ENCODE assay signal across 2 cellular contexts in the genomic region with DNA sequence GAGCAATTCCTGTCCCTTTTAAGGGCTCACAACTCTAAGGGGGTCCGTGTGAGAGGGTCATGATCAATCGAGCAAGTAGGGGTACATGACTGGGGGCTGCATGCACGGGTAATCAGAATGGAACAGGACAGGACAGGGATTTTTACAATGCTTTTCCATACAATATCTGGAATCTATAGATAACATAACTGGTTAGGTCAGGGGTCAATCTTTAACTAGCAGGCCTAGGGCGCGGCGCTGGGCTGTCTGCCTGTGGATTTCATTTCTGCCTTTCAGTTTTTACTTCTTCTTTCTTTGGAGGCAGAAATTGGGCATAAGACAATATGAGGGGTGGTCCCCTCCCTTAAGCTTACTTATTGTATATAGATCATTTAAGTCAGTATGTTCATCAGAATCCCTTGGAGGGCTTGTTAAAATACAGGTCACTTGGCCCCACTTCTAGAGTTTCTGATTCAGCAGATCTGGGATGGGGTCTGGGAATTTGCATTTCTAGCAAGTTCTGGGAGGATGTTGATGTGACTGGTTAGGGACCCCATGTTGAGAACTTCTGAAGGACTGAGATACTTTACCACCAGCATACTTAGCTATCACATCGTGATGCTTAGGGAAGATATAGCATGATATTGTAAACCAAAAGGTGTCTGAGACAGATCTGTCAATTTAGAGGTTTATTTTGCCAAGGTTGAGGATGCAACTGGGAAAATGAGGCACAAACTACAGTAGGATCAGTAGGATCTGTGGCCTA.
TF ChIP-seq lines count a peak whose summit lies in the region.

No MANE protein-coding gene starts in this region.

TF ChIP-seq in GM23338, 12 proteins besides CTCF, POLR2A, EP300 and RAD21 (continues in another document):
- TF ChIP-seq, protein P1, sequence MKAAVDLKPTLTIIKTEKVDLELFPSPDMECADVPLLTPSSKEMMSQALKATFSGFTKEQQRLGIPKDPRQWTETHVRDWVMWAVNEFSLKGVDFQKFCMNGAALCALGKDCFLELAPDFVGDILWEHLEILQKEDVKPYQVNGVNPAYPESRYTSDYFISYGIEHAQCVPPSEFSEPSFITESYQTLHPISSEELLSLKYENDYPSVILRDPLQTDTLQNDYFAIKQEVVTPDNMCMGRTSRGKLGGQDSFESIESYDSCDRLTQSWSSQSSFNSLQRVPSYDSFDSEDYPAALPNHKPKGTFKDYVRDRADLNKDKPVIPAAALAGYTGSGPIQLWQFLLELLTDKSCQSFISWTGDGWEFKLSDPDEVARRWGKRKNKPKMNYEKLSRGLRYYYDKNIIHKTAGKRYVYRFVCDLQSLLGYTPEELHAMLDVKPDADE (IDR thresholded peaks at IDR 0.05) = no peak
- no peak for TF ChIP-seq JUNB (IDR thresholded peaks at IDR 0.05; ENCODE audit: unreplicated experiment)
- TF ChIP-seq CREB1 (CRISPR knock-in tag; IDR thresholded peaks at IDR 0.05; ENCODE audit: low read depth) = no peak
- TF ChIP-seq STAT1 (IDR thresholded peaks at IDR 0.05; ENCODE audit: unreplicated experiment) = no peak
- TF ChIP-seq, protein P2, sequence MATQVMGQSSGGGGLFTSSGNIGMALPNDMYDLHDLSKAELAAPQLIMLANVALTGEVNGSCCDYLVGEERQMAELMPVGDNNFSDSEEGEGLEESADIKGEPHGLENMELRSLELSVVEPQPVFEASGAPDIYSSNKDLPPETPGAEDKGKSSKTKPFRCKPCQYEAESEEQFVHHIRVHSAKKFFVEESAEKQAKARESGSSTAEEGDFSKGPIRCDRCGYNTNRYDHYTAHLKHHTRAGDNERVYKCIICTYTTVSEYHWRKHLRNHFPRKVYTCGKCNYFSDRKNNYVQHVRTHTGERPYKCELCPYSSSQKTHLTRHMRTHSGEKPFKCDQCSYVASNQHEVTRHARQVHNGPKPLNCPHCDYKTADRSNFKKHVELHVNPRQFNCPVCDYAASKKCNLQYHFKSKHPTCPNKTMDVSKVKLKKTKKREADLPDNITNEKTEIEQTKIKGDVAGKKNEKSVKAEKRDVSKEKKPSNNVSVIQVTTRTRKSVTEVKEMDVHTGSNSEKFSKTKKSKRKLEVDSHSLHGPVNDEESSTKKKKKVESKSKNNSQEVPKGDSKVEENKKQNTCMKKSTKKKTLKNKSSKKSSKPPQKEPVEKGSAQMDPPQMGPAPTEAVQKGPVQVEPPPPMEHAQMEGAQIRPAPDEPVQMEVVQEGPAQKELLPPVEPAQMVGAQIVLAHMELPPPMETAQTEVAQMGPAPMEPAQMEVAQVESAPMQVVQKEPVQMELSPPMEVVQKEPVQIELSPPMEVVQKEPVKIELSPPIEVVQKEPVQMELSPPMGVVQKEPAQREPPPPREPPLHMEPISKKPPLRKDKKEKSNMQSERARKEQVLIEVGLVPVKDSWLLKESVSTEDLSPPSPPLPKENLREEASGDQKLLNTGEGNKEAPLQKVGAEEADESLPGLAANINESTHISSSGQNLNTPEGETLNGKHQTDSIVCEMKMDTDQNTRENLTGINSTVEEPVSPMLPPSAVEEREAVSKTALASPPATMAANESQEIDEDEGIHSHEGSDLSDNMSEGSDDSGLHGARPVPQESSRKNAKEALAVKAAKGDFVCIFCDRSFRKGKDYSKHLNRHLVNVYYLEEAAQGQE (IDR thresholded peaks at IDR 0.05; ENCODE audit: unreplicated experiment) = no peak
- TF ChIP-seq NANOG (IDR thresholded peaks at IDR 0.05; ENCODE audit: borderline replicate concordance) = no peak
- TF ChIP-seq EZH2 (IDR thresholded peaks at IDR 0.05; ENCODE audit: low read depth, unreplicated experiment) = no peak
- no peak for TF ChIP-seq ZNF331 (CRISPR knock-in tag; IDR thresholded peaks at IDR 0.05; ENCODE audit: low read depth)

TF ChIP-seq in H1, 55 proteins besides CTCF, POLR2A, EP300 and RAD21:
- no peak for TF ChIP-seq SAP30 (IDR thresholded peaks at IDR 0.05; ENCODE audit: insufficient read depth, insufficient replicate concordance, low read length)
- TF ChIP-seq RFX5 (IDR thresholded peaks at IDR 0.05; ENCODE audit: borderline replicate concordance, low read depth, low read length) = no peak
- no peak for TF ChIP-seq TAF7 (optimal IDR thresholded peaks at IDR 0.05; ENCODE audit: borderline replicate concordance, low read depth, low read length)
- no peak for TF ChIP-seq CHD2 (IDR thresholded peaks at IDR 0.05; ENCODE audit: low read length)
- TF ChIP-seq HDAC2 (IDR thresholded peaks at IDR 0.05; ENCODE audit: borderline replicate concordance in 1 of 2, low read depth in 2 of 2, low read length in 2 of 2) = no peak
- no peak for TF ChIP-seq SIN3A (conservative IDR thresholded peaks at IDR 0.05 in 1 of 2, IDR thresholded peaks at IDR 0.05 in 1 of 2; ENCODE audit: low read depth in 1 of 2, low read length in 2 of 2)
- TF ChIP-seq HDAC6 (IDR thresholded peaks at IDR 0.05; ENCODE audit: low read depth, low read length) = no peak
- TF ChIP-seq TCF12 (IDR thresholded peaks at IDR 0.05; ENCODE audit: low read depth, low read length) = no peak
- no peak for TF ChIP-seq NRF1 (IDR thresholded peaks at IDR 0.05; ENCODE audit: low read depth, low read length)
- TF ChIP-seq SIX5 (IDR thresholded peaks at IDR 0.05; ENCODE audit: low read depth, low read length) = no peak
- no peak for TF ChIP-seq CEBPB (IDR thresholded peaks at IDR 0.05; ENCODE audit: low read depth, low read length)
- no peak for TF ChIP-seq BRCA1 (IDR thresholded peaks at IDR 0.05; ENCODE audit: low read depth, low read length)
- TF ChIP-seq, protein P3, sequence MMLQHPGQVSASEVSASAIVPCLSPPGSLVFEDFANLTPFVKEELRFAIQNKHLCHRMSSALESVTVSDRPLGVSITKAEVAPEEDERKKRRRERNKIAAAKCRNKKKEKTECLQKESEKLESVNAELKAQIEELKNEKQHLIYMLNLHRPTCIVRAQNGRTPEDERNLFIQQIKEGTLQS (IDR thresholded peaks at IDR 0.05; ENCODE audit: insufficient read depth, low read depth, low read length) = no peak
- TF ChIP-seq, protein P4, sequence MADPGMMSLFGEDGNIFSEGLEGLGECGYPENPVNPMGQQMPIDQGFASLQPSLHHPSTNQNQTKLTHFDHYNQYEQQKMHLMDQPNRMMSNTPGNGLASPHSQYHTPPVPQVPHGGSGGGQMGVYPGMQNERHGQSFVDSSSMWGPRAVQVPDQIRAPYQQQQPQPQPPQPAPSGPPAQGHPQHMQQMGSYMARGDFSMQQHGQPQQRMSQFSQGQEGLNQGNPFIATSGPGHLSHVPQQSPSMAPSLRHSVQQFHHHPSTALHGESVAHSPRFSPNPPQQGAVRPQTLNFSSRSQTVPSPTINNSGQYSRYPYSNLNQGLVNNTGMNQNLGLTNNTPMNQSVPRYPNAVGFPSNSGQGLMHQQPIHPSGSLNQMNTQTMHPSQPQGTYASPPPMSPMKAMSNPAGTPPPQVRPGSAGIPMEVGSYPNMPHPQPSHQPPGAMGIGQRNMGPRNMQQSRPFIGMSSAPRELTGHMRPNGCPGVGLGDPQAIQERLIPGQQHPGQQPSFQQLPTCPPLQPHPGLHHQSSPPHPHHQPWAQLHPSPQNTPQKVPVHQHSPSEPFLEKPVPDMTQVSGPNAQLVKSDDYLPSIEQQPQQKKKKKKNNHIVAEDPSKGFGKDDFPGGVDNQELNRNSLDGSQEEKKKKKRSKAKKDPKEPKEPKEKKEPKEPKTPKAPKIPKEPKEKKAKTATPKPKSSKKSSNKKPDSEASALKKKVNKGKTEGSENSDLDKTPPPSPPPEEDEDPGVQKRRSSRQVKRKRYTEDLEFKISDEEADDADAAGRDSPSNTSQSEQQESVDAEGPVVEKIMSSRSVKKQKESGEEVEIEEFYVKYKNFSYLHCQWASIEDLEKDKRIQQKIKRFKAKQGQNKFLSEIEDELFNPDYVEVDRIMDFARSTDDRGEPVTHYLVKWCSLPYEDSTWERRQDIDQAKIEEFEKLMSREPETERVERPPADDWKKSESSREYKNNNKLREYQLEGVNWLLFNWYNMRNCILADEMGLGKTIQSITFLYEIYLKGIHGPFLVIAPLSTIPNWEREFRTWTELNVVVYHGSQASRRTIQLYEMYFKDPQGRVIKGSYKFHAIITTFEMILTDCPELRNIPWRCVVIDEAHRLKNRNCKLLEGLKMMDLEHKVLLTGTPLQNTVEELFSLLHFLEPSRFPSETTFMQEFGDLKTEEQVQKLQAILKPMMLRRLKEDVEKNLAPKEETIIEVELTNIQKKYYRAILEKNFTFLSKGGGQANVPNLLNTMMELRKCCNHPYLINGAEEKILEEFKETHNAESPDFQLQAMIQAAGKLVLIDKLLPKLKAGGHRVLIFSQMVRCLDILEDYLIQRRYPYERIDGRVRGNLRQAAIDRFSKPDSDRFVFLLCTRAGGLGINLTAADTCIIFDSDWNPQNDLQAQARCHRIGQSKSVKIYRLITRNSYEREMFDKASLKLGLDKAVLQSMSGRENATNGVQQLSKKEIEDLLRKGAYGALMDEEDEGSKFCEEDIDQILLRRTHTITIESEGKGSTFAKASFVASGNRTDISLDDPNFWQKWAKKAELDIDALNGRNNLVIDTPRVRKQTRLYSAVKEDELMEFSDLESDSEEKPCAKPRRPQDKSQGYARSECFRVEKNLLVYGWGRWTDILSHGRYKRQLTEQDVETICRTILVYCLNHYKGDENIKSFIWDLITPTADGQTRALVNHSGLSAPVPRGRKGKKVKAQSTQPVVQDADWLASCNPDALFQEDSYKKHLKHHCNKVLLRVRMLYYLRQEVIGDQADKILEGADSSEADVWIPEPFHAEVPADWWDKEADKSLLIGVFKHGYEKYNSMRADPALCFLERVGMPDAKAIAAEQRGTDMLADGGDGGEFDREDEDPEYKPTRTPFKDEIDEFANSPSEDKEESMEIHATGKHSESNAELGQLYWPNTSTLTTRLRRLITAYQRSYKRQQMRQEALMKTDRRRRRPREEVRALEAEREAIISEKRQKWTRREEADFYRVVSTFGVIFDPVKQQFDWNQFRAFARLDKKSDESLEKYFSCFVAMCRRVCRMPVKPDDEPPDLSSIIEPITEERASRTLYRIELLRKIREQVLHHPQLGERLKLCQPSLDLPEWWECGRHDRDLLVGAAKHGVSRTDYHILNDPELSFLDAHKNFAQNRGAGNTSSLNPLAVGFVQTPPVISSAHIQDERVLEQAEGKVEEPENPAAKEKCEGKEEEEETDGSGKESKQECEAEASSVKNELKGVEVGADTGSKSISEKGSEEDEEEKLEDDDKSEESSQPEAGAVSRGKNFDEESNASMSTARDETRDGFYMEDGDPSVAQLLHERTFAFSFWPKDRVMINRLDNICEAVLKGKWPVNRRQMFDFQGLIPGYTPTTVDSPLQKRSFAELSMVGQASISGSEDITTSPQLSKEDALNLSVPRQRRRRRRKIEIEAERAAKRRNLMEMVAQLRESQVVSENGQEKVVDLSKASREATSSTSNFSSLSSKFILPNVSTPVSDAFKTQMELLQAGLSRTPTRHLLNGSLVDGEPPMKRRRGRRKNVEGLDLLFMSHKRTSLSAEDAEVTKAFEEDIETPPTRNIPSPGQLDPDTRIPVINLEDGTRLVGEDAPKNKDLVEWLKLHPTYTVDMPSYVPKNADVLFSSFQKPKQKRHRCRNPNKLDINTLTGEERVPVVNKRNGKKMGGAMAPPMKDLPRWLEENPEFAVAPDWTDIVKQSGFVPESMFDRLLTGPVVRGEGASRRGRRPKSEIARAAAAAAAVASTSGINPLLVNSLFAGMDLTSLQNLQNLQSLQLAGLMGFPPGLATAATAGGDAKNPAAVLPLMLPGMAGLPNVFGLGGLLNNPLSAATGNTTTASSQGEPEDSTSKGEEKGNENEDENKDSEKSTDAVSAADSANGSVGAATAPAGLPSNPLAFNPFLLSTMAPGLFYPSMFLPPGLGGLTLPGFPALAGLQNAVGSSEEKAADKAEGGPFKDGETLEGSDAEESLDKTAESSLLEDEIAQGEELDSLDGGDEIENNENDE (IDR thresholded peaks at IDR 0.05; ENCODE audit: insufficient replicate concordance, low read length) = no peak
- TF ChIP-seq, protein P5, sequence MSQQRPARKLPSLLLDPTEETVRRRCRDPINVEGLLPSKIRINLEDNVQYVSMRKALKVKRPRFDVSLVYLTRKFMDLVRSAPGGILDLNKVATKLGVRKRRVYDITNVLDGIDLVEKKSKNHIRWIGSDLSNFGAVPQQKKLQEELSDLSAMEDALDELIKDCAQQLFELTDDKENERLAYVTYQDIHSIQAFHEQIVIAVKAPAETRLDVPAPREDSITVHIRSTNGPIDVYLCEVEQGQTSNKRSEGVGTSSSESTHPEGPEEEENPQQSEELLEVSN (IDR thresholded peaks at IDR 0.05) = no peak
- TF ChIP-seq FOSL1 (IDR thresholded peaks at IDR 0.05; ENCODE audit: insufficient read depth, low read depth, low read length) = no peak
- TF ChIP-seq RBBP5 (IDR thresholded peaks at IDR 0.05; ENCODE audit: borderline replicate concordance, low read depth, low read length) = no peak
- TF ChIP-seq, protein P6, sequence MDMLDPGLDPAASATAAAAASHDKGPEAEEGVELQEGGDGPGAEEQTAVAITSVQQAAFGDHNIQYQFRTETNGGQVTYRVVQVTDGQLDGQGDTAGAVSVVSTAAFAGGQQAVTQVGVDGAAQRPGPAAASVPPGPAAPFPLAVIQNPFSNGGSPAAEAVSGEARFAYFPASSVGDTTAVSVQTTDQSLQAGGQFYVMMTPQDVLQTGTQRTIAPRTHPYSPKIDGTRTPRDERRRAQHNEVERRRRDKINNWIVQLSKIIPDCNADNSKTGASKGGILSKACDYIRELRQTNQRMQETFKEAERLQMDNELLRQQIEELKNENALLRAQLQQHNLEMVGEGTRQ (IDR thresholded peaks at IDR 0.05; ENCODE audit: low read length) = no peak
- TF ChIP-seq BCL11A (IDR thresholded peaks at IDR 0.05; ENCODE audit: low read depth in 2 of 2, low read length in 2 of 2) = no peak
- TF ChIP-seq CBX5 (IDR thresholded peaks at IDR 0.05; ENCODE audit: low read depth, low read length) = no peak
